Comparison of ENCODE assay signal across 10 cellular contexts in genomic region chr13:44374348-44374712, GRCh38. TPM values are rescaled to one million over a fixed set of nuclear protein-coding genes. Genes with fewer than 3 reads are reported as not detected.
DNase-seq lines count a peak whose midpoint lies in the region; ATAC-seq, FAIRE-seq and TF ChIP-seq lines count a peak whose summit lies in the region.
"Had no signal": no experiment of that assay in that cellular context is flagged by ENCODE, and none has a peak within 500 bp of the region (broad histone marks: within the 10 kb centered on the region; RNA-seq: fewer than 3 reads in every experiment).

No MANE protein-coding gene starts in this region.

- no peaks in the 10 kb centered on the region for H3K79me2 ChIP-seq in GM23248 (ENCODE audit: insufficient read depth)
- H3K79me2 ChIP-seq in astrocyte (ENCODE audit: insufficient read depth, low read length) = no peaks in the 10 kb centered on the region

- TF ChIP-seq CTCF in astrocyte (IDR thresholded peaks at IDR 0.05; ENCODE audit: insufficient read depth, low read depth, low read length) (no peak), gastrocnemius medialis (IDR thresholded peaks at IDR 0.05 in 4 of 5, conservative IDR thresholded peaks at IDR 0.05 in 1 of 5) (no peak)

- H3K27me3 ChIP-seq in GM23248 (replicated peaks; ENCODE audit: insufficient read depth) (no peaks in the 10 kb centered on the region), astrocyte (ENCODE audit: insufficient read depth, low read length) (no peaks in the 10 kb centered on the region), gastrocnemius medialis (peaks cover 0 to 11% (median 0%) of the 10 kb centered on the region in 3 donors)

- H3K4me2 ChIP-seq in GM23248 (ENCODE audit: unreplicated experiment) = peak overlapping the region; percentile 9
- peak overlapping the region; percentile 89 for H3K4me2 ChIP-seq in astrocyte (ENCODE audit: low read length)

- H3K27me3 Mint-ChIP-seq in astrocyte (ENCODE audit: low read depth, unreplicated experiment) (peaks cover 19% of the 10 kb centered on the region), immature natural killer cell (ENCODE audit: low read depth in 3 of 3) (peaks cover 0 to 8% (median 4%) of the 10 kb centered on the region in 3 donors)

- H4K20me1 ChIP-seq in GM23248 (ENCODE audit: insufficient read depth) (no peaks in the 10 kb centered on the region), astrocyte (ENCODE audit: insufficient read depth, low read length) (no peaks in the 10 kb centered on the region)

- intact Hi-C loops in gastrocnemius medialis (cut with DNase I; ENCODE audit: low total_unique reads) = no loop called here

- H3K36me3 ChIP-seq in GM23248 (ENCODE audit: low read depth) (no peaks in the 10 kb centered on the region), astrocyte (ENCODE audit: insufficient read depth, low read length) (no peaks in the 10 kb centered on the region), gastrocnemius medialis (no peaks in the 10 kb centered on the region)

- no peak for TF ChIP-seq POLR2A in gastrocnemius medialis (IDR thresholded peaks at IDR 0.05)

- in situ Hi-C loops in GM23248 (cut with MboI) (no loop called here), gastrocnemius medialis (cut with MboI; ENCODE audit: low sequenced_read_pairs in 4 of 4) (no loop called here)

- H3K4me3 ChIP-seq in GM23248 (peak overlapping the region; percentile 22; the same call in 1 of the 2 replicates), astrocyte (ENCODE audit: insufficient read depth, low read depth, low read length) (peak overlapping the region; percentile 12), gastrocnemius medialis (peak overlapping the region; percentile 60 to 87 (median 64))

- H3F3A ChIP-seq in GM23248 (ENCODE audit: insufficient read depth) = no peaks in the 10 kb centered on the region; the same call in 1 of the 2 replicates

- H2AFZ ChIP-seq in GM23248 (no peak overlapping the region), astrocyte (ENCODE audit: low read depth, low read length) (peak overlapping the region; percentile 84)

- ATAC-seq in gastrocnemius medialis (no peak), GM21528 (IDR thresholded peaks at IDR 0.05; ENCODE audit: low FRiP score, unreplicated experiment) (no peak), GM21526 (IDR thresholded peaks at IDR 0.05; ENCODE audit: low FRiP score, unreplicated experiment) (no peak)
- ATAC-seq: Panc1 had no signal

- peak overlapping the region; percentile 72 for H3K4me3 Mint-ChIP-seq in astrocyte (ENCODE audit: unreplicated experiment)
- peak overlapping the region; percentile 65 to 79 (median 73) for H3K4me3 Mint-ChIP-seq in immature natural killer cell

- H3K27ac Mint-ChIP-seq in astrocyte (ENCODE audit: unreplicated experiment) (no peak overlapping the region), immature natural killer cell (peak overlapping the region in 1 of 6 donors; percentile 77)

- no peaks in the 10 kb centered on the region for H3K9me3 Mint-ChIP-seq in astrocyte (ENCODE audit: unreplicated experiment)
- H3K9me3 Mint-ChIP-seq in immature natural killer cell = no peaks in the 10 kb centered on the region

- H3K4me1 ChIP-seq in GM23248 (ENCODE audit: insufficient read depth) (no peaks in the 10 kb centered on the region), astrocyte (ENCODE audit: insufficient read depth, low read length) (peaks cover 8% of the 10 kb centered on the region), gastrocnemius medialis (peaks cover 5 to 7% of the 10 kb centered on the region in 2 donors)

- 55 to 60% methylated on average over 9 to 10 of the region's 10 CpGs for WGBS in GM23248 (ENCODE audit: low coverage in 1 of 2, low lambda C conversion rate in 2 of 2, missing lambda C conversion rate in 2 of 2), 2 experiments

- H3K4me1 Mint-ChIP-seq in astrocyte (ENCODE audit: low read depth, unreplicated experiment) = peaks cover 2% of the 10 kb centered on the region
- H3K4me1 Mint-ChIP-seq in immature natural killer cell = peaks cover 10% of the 10 kb centered on the region in 2 donors

- H3K9ac ChIP-seq in GM23248 (no peak overlapping the region), astrocyte (ENCODE audit: low read length) (no peak overlapping the region)

- H3K9me3 ChIP-seq in GM23248 (ENCODE audit: low read depth) (no peaks in the 10 kb centered on the region), astrocyte (ENCODE audit: insufficient read depth, low read depth, low read length) (no peaks in the 10 kb centered on the region), gastrocnemius medialis (no peaks in the 10 kb centered on the region)

- DNase-seq in GM23248 (no peak), astrocyte (ENCODE audit: low read depth) (no peak), immature natural killer cell (no peak), gastrocnemius medialis (no peak), RCC 7860 (ENCODE audit: low spot score) (no peak), AG08395 (ENCODE audit: low spot score) (no peak)
- DNase-seq: Kasumi-1 had no signal

- H3K36me3 Mint-ChIP-seq in astrocyte (ENCODE audit: low read depth, unreplicated experiment) = no peaks in the 10 kb centered on the region
- H3K36me3 Mint-ChIP-seq in immature natural killer cell = no peaks in the 10 kb centered on the region

- no peaks in the 10 kb centered on the region for H3K9me2 ChIP-seq in GM23248 (ENCODE audit: insufficient read depth)

- H3K27ac ChIP-seq in GM23248 (no peak overlapping the region), astrocyte (ENCODE audit: low read depth, low read length) (no peak overlapping the region), gastrocnemius medialis (no peak overlapping the region)

- FAIRE-seq in astrocyte (lab: Jason Lieb, UNC) = no peak
- no peak for FAIRE-seq in RCC 7860 (lab: Jason Lieb, UNC)

RNA-seq across cellular contexts. Expression of gene SERP2, which starts 0.7 kb away (rescaled TPM):
- total RNA-seq in GM23248 (2014; rRNA removed; shearing (Covaris generic)) = 2.8 and 5.6 TPM in 2 replicates
- polyA plus RNA-seq in GM23248 (2016; fragmentation: Nextera tagmentation; extraction: Ambion mirVana) = 3.2 and 4.2 TPM in 2 replicates
- total RNA-seq in astrocyte = 2.4 and 3.5 TPM in 2 replicates
- 1 to 10 TPM; 3.9 to 8.1 (median 4.3) TPM for polyA plus RNA-seq in immature natural killer cell
- 1 to 10 TPM in 3 of 4 donors, under 1 TPM in 1; 0.76 to 3.7 (median 1.7) TPM for total RNA-seq in gastrocnemius medialis

Comparison
In these comparisons a context has a peak if more than half of its experiments do, and no peak if none do; other contexts are left out.
1. H3K4me3 ChIP-seq: peak in every context shown above with its lines; median percentile 64 in gastrocnemius medialis; 22 in GM23248; 12 in astrocyte.